Comparison of ENCODE assay signal across 8 cellular contexts in genomic region chr14:68779761-68780323, GRCh38. TPM values are rescaled to one million over a fixed set of nuclear protein-coding genes. Genes with fewer than 3 reads are reported as not detected.
DNase-seq lines count a peak whose midpoint lies in the region; ATAC-seq and TF ChIP-seq lines count a peak whose summit lies in the region.

No MANE protein-coding gene starts in this region.

- peak; percentile 71 to 73 for ATAC-seq in natural killer cell treated with Interleukin-12 subunit alpha and Interleukin-12 subunit beta and Interleukin-15 and Interleukin-18, amount 100 ng/mL, for 72 hours
- ATAC-seq in GM23338, result no peak
- no peak for ATAC-seq in GM21619 (IDR thresholded peaks at IDR 0.05; ENCODE audit: unreplicated experiment)
- no peak for ATAC-seq in GM18511 (IDR thresholded peaks at IDR 0.05; ENCODE audit: unreplicated experiment)

- H3K36me3 Mint-ChIP-seq in Caco-2 (ENCODE audit: insufficient read depth, unreplicated experiment) (peaks cover 26% of the 10 kb centered on the region), GM23338 (ENCODE audit: low read depth) (no peaks in the 10 kb centered on the region)
- no peaks in the 10 kb centered on the region for H3K36me3 Mint-ChIP-seq in natural killer cell treated with Interleukin-12 subunit alpha and Interleukin-12 subunit beta and Interleukin-15 and Interleukin-18, amount 100 ng/mL, for 72 hours

- no peak overlapping the region for H3K27ac ChIP-seq in GM23338 (ENCODE audit: low read depth)

- intact Hi-C loops in Caco-2 (cut with micrococcal nuclease; ENCODE audit: unreplicated experiment), result loop anchor here (1.0 to 2.0 kb wide), 2 partner anchors 13 to 51 kb away; partner anchors contain the start of gene ZFP36L1

- H2AFZ ChIP-seq in GM23338, result no peak overlapping the region

- H3K27me3 Mint-ChIP-seq in Caco-2 (ENCODE audit: insufficient read depth, unreplicated experiment), result no peaks in the 10 kb centered on the region
- H3K27me3 Mint-ChIP-seq in natural killer cell treated with Interleukin-12 subunit alpha and Interleukin-12 subunit beta and Interleukin-15 and Interleukin-18, amount 100 ng/mL, for 72 hours, result no peaks in the 10 kb centered on the region
- peaks cover 3% of the 10 kb centered on the region for H3K27me3 Mint-ChIP-seq in GM23338 (ENCODE audit: insufficient read depth, low read depth, poor library complexity)

- H3K4me1 Mint-ChIP-seq in Caco-2 (ENCODE audit: low read depth, unreplicated experiment), result peaks cover 33% of the 10 kb centered on the region
- peaks cover 43 to 44% of the 10 kb centered on the region in 2 donors for H3K4me1 Mint-ChIP-seq in natural killer cell treated with Interleukin-12 subunit alpha and Interleukin-12 subunit beta and Interleukin-15 and Interleukin-18, amount 100 ng/mL, for 72 hours (ENCODE audit: low read depth in 2 of 2)
- H3K4me1 Mint-ChIP-seq in GM23338, result peaks cover 14% of the 10 kb centered on the region

- no peaks in the 10 kb centered on the region for H4K20me1 ChIP-seq in GM23338 (replicated peaks; ENCODE audit: insufficient read depth)

- no peaks in the 10 kb centered on the region for H3K79me2 ChIP-seq in GM23338 (replicated peaks; ENCODE audit: insufficient read depth)

- POLR2A ChIA-PET in Caco-2 (lab: Charles Lee), result interaction anchor here (0.9 to 7.4 kb wide), 4 partner anchors 10 to 151 kb away, joined by 4 to 70 read pairs (median 6); partner anchors contain the start of gene ZFP36L1

- H3K4me3 ChIP-seq in Caco-2 (ENCODE audit: low read depth, low read length) (no peak overlapping the region), GM23338 (no peak overlapping the region)

- peaks cover 71% of the 10 kb centered on the region for H3K4me1 ChIP-seq in Caco-2
- no peaks in the 10 kb centered on the region; the same call in 1 of the 2 replicates for H3K4me1 ChIP-seq in GM23338 (ENCODE audit: insufficient read depth)

- H3K36me3 ChIP-seq in Caco-2 (ENCODE audit: control insufficient read depth, insufficient read depth, low read length) (no peaks in the 10 kb centered on the region), GM23338 (ENCODE audit: insufficient read depth) (no peaks in the 10 kb centered on the region)

- BruUV-seq in Caco-2 (replicated peaks; lab: Mats Ljungman, UMichigan), result TSS peak; percentile 24

- no peak for TF ChIP-seq CTCF in Caco-2 (IDR thresholded peaks at IDR 0.05; ENCODE audit: insufficient read depth in 1 of 2, low read depth in 1 of 2, low read length in 1 of 2, severe bottlenecking in 1 of 2, unreplicated experiment in 1 of 2)
- no peak for TF ChIP-seq CTCF in GM23338 (conservative IDR thresholded peaks at IDR 0.05; ENCODE audit: low read depth in 2 of 2)

- H3K27ac Mint-ChIP-seq in Caco-2 (ENCODE audit: unreplicated experiment) (peak overlapping the region; percentile 79), GM23338 (no peak overlapping the region)
- peak overlapping the region; percentile 78 to 86 for H3K27ac Mint-ChIP-seq in natural killer cell treated with Interleukin-12 subunit alpha and Interleukin-12 subunit beta and Interleukin-15 and Interleukin-18, amount 100 ng/mL, for 72 hours

- H3F3A ChIP-seq in GM23338 (replicated peaks; ENCODE audit: low read depth), result no peaks in the 10 kb centered on the region

- DNase-seq in Caco-2 (peak; percentile 64 to 66), T1000 (lab: John Stamatoyannopoulos, UW) (peak; percentile 58), dedifferentiated amniotic fluid mesenchymal stem cell (ENCODE audit: extremely low spot score) (peak; percentile 81), DMS79 (lab: John Stamatoyannopoulos, UW) (no peak), GM23338 (ENCODE audit: low spot score) (no peak)
- DNase-seq in natural killer cell treated with Interleukin-12 subunit alpha and Interleukin-12 subunit beta and Interleukin-15 and Interleukin-18, amount 100 ng/mL, for 72 hours (ENCODE audit: low spot score), result no peak

- H3K9me3 ChIP-seq in Caco-2, result peaks cover 10% of the 10 kb centered on the region

- peaks cover 4% of the 10 kb centered on the region; the same call in 1 of the 2 replicates for H3K9me2 ChIP-seq in GM23338 (ENCODE audit: insufficient read depth)

- H3K9me3 Mint-ChIP-seq in Caco-2 (ENCODE audit: unreplicated experiment) (peaks cover 13% of the 10 kb centered on the region), GM23338 (no peaks in the 10 kb centered on the region)
- peaks cover 4% of the 10 kb centered on the region for H3K9me3 Mint-ChIP-seq in natural killer cell treated with Interleukin-12 subunit alpha and Interleukin-12 subunit beta and Interleukin-15 and Interleukin-18, amount 100 ng/mL, for 72 hours

- no peaks in the 10 kb centered on the region for H3K27me3 ChIP-seq in Caco-2 (replicated peaks; ENCODE audit: control insufficient read depth, insufficient read depth, low read length)
- H3K27me3 ChIP-seq in GM23338 (ENCODE audit: insufficient read depth), result no peaks in the 10 kb centered on the region

- no peak overlapping the region for H3K4me2 ChIP-seq in GM23338

- H3K4me3 Mint-ChIP-seq in Caco-2 (ENCODE audit: unreplicated experiment), result peak overlapping the region; percentile 14
- H3K4me3 Mint-ChIP-seq in natural killer cell treated with Interleukin-12 subunit alpha and Interleukin-12 subunit beta and Interleukin-15 and Interleukin-18, amount 100 ng/mL, for 72 hours, result peak overlapping the region; percentile 77
- no peak overlapping the region for H3K4me3 Mint-ChIP-seq in GM23338

- CTCF ChIA-PET in Caco-2 (lab: Charles Lee), result interaction anchor here (0.6 to 1.2 kb wide), 4 partner anchors 11 to 63 kb away, joined by 3 to 5 read pairs (median 4); partner anchors contain the start of gene ZFP36L1

TF ChIP-seq in GM23338, 12 proteins besides CTCF, POLR2A, EP300 and RAD21:
- TF ChIP-seq CREB1 (CRISPR knock-in tag; IDR thresholded peaks at IDR 0.05; ENCODE audit: low read depth), result no peak
- TF ChIP-seq NANOG (IDR thresholded peaks at IDR 0.05; ENCODE audit: borderline replicate concordance), result no peak
- TF ChIP-seq POLR2AphosphoS5 (IDR thresholded peaks at IDR 0.05; ENCODE audit: low read depth), result no peak
- TF ChIP-seq JUNB (IDR thresholded peaks at IDR 0.05; ENCODE audit: unreplicated experiment), result no peak
- no peak for TF ChIP-seq ETS1 (IDR thresholded peaks at IDR 0.05)

RNA-seq across cellular contexts. Expression of gene ZFP36L1, which starts 13.0 kb away (rescaled TPM):
- 94.8 and 103 TPM in 2 replicates for total RNA-seq in Caco-2 (2022)
- total RNA-seq in natural killer cell treated with Interleukin-12 subunit alpha and Interleukin-12 subunit beta and Interleukin-15 and Interleukin-18, amount 100 ng/mL, for 72 hours, result 10 to 100 TPM; 42.4 to 94.9 TPM
- total RNA-seq in GM23338 (2014; rRNA removed; shearing (Covaris generic)), result 108 and 148 TPM in 2 replicates
- polyA plus RNA-seq in GM23338 (2016; fragmentation: Nextera tagmentation; extraction: Ambion mirVana), result 359 and 382 TPM in 2 replicates

Comparison
In these comparisons a context has a peak if more than half of its experiments do, and no peak if none do; other contexts are left out.
1. DNase-seq: peak in Caco-2 (2 of 2), T1000 (single experiment) and dedifferentiated amniotic fluid mesenchymal stem cell (single experiment); none in natural killer cell treated with Interleukin-12 subunit alpha and Interleukin-12 subunit beta and Interleukin-15 and Interleukin-18, amount 100 ng/mL, for 72 hours (single experiment), DMS79 (single experiment) and GM23338 (single experiment).
2. ATAC-seq: peak in natural killer cell treated with Interleukin-12 subunit alpha and Interleukin-12 subunit beta and Interleukin-15 and Interleukin-18, amount 100 ng/mL, for 72 hours (2 of 2); none in GM23338 (single experiment), GM21619 (single experiment) and GM18511 (single experiment).